ENCODE assay signal across 11 cellular contexts in the genomic region with DNA sequence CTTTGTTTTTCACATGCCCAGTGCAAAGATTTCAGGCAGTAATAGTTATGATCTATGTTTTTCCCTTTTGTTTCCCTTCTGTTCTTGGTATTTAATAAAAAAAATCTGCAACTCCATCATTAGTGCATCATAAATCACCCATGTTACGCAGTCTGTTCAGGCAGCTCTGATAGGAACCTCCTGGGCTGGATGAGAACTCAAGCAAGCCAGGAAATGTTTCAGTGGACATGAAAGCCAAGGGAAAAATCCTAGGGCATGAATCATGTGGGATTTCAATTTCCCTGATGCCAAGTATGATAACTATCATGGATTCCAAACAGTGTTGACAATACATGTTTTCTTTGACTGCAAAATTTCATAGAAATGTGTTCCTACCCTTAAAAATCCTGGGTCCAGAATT.
DNase-seq lines count a peak whose midpoint lies in the region; ATAC-seq, FAIRE-seq and TF ChIP-seq lines count a peak whose summit lies in the region.
"Had no signal": no experiment of that assay in that cellular context is flagged by ENCODE, and none has a peak within 500 bp of the region (broad histone marks: within the 10 kb centered on the region; RNA-seq: fewer than 3 reads in every experiment).

No MANE protein-coding gene starts in this region.

- POLR2A ChIA-PET in AG04449 (lab: Yijun Ruan, JAX) = interaction anchor here (0.9 kb wide), 1 partner anchor 9 kb away, joined by 3 read pairs; no protein-coding TSS in a partner anchor

- H3K4me1 ChIP-seq in fibroblast of lung (ENCODE audit: control insufficient read depth, extremely low read depth, insufficient read depth, low read length) (peaks cover 8% of the 10 kb centered on the region), muscle layer of colon (ENCODE audit: insufficient read depth, low read length) (peaks cover 56% of the 10 kb centered on the region)
- H3K4me1 ChIP-seq: BE2C had no signal

- H3K9me3 ChIP-seq in fibroblast of lung (ENCODE audit: control insufficient read depth, insufficient read depth, low read depth, low read length) (no peaks in the 10 kb centered on the region), muscle layer of colon (ENCODE audit: low read length) (no peaks in the 10 kb centered on the region)
- H3K9me3 ChIP-seq: BE2C had no signal

- H3K27ac ChIP-seq in fibroblast of lung (ENCODE audit: insufficient read depth, low read length) (peak overlapping the region; percentile 82), muscle layer of colon (ENCODE audit: low read depth, low read length) (peak overlapping the region; percentile 29)

- H3K36me3 ChIP-seq in fibroblast of lung (ENCODE audit: control insufficient read depth, insufficient read depth, low read length) (no peaks in the 10 kb centered on the region), muscle layer of colon (ENCODE audit: insufficient read depth, low read length) (no peaks in the 10 kb centered on the region)
- H3K36me3 ChIP-seq: BE2C had no signal

- DNase-seq in AG04449 (ENCODE audit: low read depth, low spot score) (peak; percentile 94), RCC 7860 (ENCODE audit: low spot score) (peak; percentile 63), fibroblast of lung (ENCODE audit: low read depth in 2 of 2) (peak; percentile 99), SK-N-DZ (ENCODE audit: low spot score) (no peak), NCI-H2227 (lab: John Stamatoyannopoulos, UW; ENCODE audit: unreplicated experiment) (no peak), NCI-H2196 (lab: John Stamatoyannopoulos, UW; ENCODE audit: unreplicated experiment) (no peak)
- DNase-seq: activated effector memory CD4-positive, alpha-beta T cell treated with Interleukin-2 at 50 U/mL for 16 hours; BE2C; naive thymus-derived CD4-positive, alpha-beta T cell had no signal

- peak; percentile 52 for FAIRE-seq in RCC 7860 (lab: Jason Lieb, UNC)

- no peak overlapping the region for H2AFZ ChIP-seq in fibroblast of lung (ENCODE audit: low read length)

- TF ChIP-seq CTCF in AG04449 (IDR thresholded peaks at IDR 0.05; ENCODE audit: insufficient read depth, low read length, missing control alignments) = no peak
- TF ChIP-seq CTCF in fibroblast of lung (conservative IDR thresholded peaks at IDR 0.05 in 1 of 2, IDR thresholded peaks at IDR 0.05 in 1 of 2; ENCODE audit: low read depth in 1 of 2, low read length in 2 of 2) = no peak

- H4K20me1 ChIP-seq in fibroblast of lung (ENCODE audit: control insufficient read depth, extremely low read depth, insufficient read depth, low read length) = no peaks in the 10 kb centered on the region

- H3K27me3 ChIP-seq in fibroblast of lung (ENCODE audit: control insufficient read depth, insufficient read depth, low read length) (no peaks in the 10 kb centered on the region), muscle layer of colon (ENCODE audit: control insufficient read depth in 1 of 2, insufficient read depth in 2 of 2, low read length in 2 of 2) (no peaks in the 10 kb centered on the region)
- H3K27me3 ChIP-seq: BE2C had no signal

- CTCF ChIA-PET in AG04449 (lab: Yijun Ruan, JAX) = interaction anchor here (1.0 kb wide), 1 partner anchor 22 kb away, joined by 3 read pairs; no protein-coding TSS in a partner anchor

- H3K9ac ChIP-seq in fibroblast of lung (ENCODE audit: insufficient read depth, low read length) = no peak overlapping the region
- no peak overlapping the region for H3K9ac ChIP-seq in muscle layer of colon (ENCODE audit: low read length)

- no peak overlapping the region for H3K4me2 ChIP-seq in fibroblast of lung (ENCODE audit: extremely low read depth, insufficient read depth, low read length)

- no peaks in the 10 kb centered on the region for H3K79me2 ChIP-seq in fibroblast of lung (ENCODE audit: control insufficient read depth, insufficient read depth, low read length)

- H3K4me3 ChIP-seq in AG04449 (ENCODE audit: low read depth, low read length) (no peak overlapping the region), fibroblast of lung (replicated peaks in 1 of 4; ENCODE audit: control extremely low read depth in 1 of 4, insufficient read depth in 1 of 4, low read depth in 3 of 4, low read length in 4 of 4) (no peak overlapping the region), muscle layer of colon (ENCODE audit: low read depth in 1 of 2, low read length in 2 of 2) (no peak overlapping the region)

- no peak for ATAC-seq in HG02610 (IDR thresholded peaks at IDR 0.05; ENCODE audit: unreplicated experiment)
- ATAC-seq: naive thymus-derived CD4-positive, alpha-beta T cell had no signal

Comparison
In these comparisons a context has a peak if more than half of its experiments do, and no peak if none do; other contexts are left out.
1. DNase-seq: peak in AG04449 (single experiment), RCC 7860 (single experiment) and fibroblast of lung (2 of 2); none in SK-N-DZ (single experiment), NCI-H2227 (single experiment) and NCI-H2196 (single experiment).